Comparison of ENCODE assay signal across 8 cellular contexts in the genomic region with DNA sequence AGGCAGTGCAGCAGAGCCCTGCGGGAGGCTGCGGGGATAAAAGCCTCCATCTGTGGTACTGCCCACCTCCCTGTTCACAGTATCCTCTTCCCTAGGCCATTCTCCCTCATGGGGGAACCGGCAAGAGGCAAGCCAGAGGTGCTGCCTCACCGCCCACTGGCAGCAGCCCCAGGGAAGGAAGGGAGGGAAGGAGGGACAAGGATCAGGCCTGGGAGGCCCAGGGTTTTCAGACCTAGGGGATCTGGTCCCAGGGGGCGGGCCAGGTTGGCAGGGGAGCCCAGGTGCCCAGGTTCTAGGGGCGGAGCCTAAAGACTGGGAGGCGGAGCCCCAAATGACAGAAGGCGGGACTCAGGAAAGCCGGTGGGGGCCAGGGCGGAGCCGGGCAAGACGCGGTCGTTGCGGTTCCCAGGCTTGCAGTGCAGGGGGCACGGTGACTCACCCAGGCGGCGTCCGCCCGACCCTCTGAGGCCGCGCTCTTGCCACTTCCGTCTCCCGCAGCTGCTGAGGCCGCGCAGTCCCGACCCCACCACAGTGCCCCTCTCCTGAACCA. TPM values are rescaled to one million over a fixed set of nuclear protein-coding genes. Genes with fewer than 3 reads are reported as not detected.
A peak's percentile ranks its signal among the peaks of the same experiment; 100 is the strongest.
DNase-seq lines count a peak whose midpoint lies in the region; ATAC-seq and TF ChIP-seq lines count a peak whose summit lies in the region.

No MANE protein-coding gene starts in this region.

- H3K9me3 ChIP-seq in NT2/D1 (ENCODE audit: insufficient read depth, low read length), result no peaks in the 10 kb centered on the region
- H3K9me3 ChIP-seq in prostate gland, result no peaks in the 10 kb centered on the region

- peaks cover 4% of the 10 kb centered on the region for H3K36me3 ChIP-seq in NT2/D1 (ENCODE audit: insufficient read depth, insufficient read length, low read length)
- H3K36me3 ChIP-seq in prostate gland, result no peaks in the 10 kb centered on the region

- H3K4me3 ChIP-seq in NT2/D1 (ENCODE audit: insufficient read length, low read depth), result peak overlapping the region; percentile 68
- H3K4me3 ChIP-seq in epithelial cell of proximal tubule (ENCODE audit: low read depth, low read length), result peak overlapping the region; percentile 90
- H3K4me3 ChIP-seq in prostate gland, result peak overlapping the region; percentile 71 to 74

- H3K4me1 ChIP-seq in NT2/D1 (ENCODE audit: insufficient read depth, insufficient read length) (peaks cover 12% of the 10 kb centered on the region), prostate gland (replicated peaks) (peaks cover 14% of the 10 kb centered on the region)

- H3K27me3 ChIP-seq in NT2/D1 (ENCODE audit: insufficient read depth, insufficient read length) (no peaks in the 10 kb centered on the region), prostate gland (replicated peaks; ENCODE audit: insufficient read depth) (no peaks in the 10 kb centered on the region)

- intact Hi-C loops in prostate gland (cut with DNase I) (loop anchor here (5.0 to 10.0 kb wide), 7 partner anchors 117 to 1187 kb away; a partner anchor contains a TSS), head of caudate nucleus (cut with DNase I) (no loop called here)

- TF ChIP-seq POLR2A in GM18505 (IDR thresholded peaks at IDR 0.05; ENCODE audit: borderline replicate concordance, extremely low read depth, insufficient read depth, insufficient read length) (peak; percentile 73), prostate gland (IDR thresholded peaks at IDR 0.05) (peak; percentile 46)

- ATAC-seq in GM18505 (IDR thresholded peaks at IDR 0.05; ENCODE audit: unreplicated experiment) (no peak), HG02678 (IDR thresholded peaks at IDR 0.05; ENCODE audit: unreplicated experiment) (no peak), HG03469 (IDR thresholded peaks at IDR 0.05; ENCODE audit: unreplicated experiment) (no peak)

- WGBS in prostate gland, result 0% methylated on average over 26 of the region's 27 CpGs

- H3K27ac ChIP-seq in prostate gland, result peak overlapping the region; percentile 97 to 98

- DNase-seq in NT2/D1 (ENCODE audit: low read depth, low spot score) (no peak), epithelial cell of proximal tubule (ENCODE audit: low read depth) (no peak), prostate gland (ENCODE audit: low spot score) (no peak), DMS114 treated with DMSO at 0.1 percent for 48 hours (lab: John Stamatoyannopoulos, UW; ENCODE audit: unreplicated experiment) (no peak), head of caudate nucleus (no peak)

- no peak for TF ChIP-seq CTCF in epithelial cell of proximal tubule (conservative IDR thresholded peaks at IDR 0.05; ENCODE audit: low read depth, low read length)
- TF ChIP-seq CTCF in prostate gland (IDR thresholded peaks at IDR 0.05), result no peak

- peak overlapping the region; percentile 81 for H3K9ac ChIP-seq in NT2/D1 (ENCODE audit: insufficient read length, low read depth)

RNA-seq across cellular contexts. Expression of a gene that starts 3.0 kb away (rescaled TPM):
- total RNA-seq in epithelial cell of proximal tubule (49.9 and 73.1 TPM in 2 replicates), prostate gland (100 to 1,000 TPM in 1 of 2 donors, 10 to 100 TPM in 1; 50.7 to 179 TPM)

RNA-seq across cellular contexts. Expression of a gene that starts 29.2 kb away (rescaled TPM):
- total RNA-seq in epithelial cell of proximal tubule (0.22 and 0.29 TPM in 2 replicates), prostate gland (10 to 100 TPM in 1 of 2 donors, not detected in 1; 11.5 TPM)
